Comparison of ENCODE assay signal across 1 cellular context in the genomic region with DNA sequence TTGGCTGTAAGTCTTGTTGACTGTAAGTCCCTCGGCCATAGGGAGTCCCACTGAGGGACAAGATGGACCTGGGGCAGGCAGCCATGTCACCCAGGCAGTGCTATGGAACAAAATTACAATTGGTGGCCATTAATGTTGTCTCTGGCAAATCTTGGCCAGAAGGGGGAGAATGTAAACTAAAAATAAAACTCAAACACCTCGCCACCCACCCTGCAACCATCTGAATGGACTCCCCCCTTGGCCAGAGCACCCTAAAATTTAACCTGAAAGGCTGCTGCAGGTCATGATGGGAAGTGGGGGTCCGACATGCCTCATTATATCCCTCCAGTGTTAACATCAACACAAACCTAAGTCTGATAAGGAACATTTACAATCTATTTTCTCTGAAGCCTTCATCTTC.
TF ChIP-seq lines count a peak whose summit lies in the region.

No MANE protein-coding gene starts in this region.

TF ChIP-seq in K562, 482 proteins besides CTCF, POLR2A, EP300 and RAD21:
- TF ChIP-seq YY1 (IDR thresholded peaks at IDR 0.05; ENCODE audit: borderline replicate concordance in 1 of 3, control insufficient read depth in 1 of 3, extremely low read depth in 1 of 3, insufficient read depth in 3 of 3, insufficient read length in 1 of 3, insufficient replicate concordance in 2 of 3, low read depth in 1 of 3, low read length in 2 of 3), result peak in 1 of 3 experiments; percentile 55
- TF ChIP-seq ZKSCAN3 (CRISPR knock-in tag; IDR thresholded peaks at IDR 0.05), result no peak
